Comparison of ENCODE assay signal across 1 cellular context in the genomic region with DNA sequence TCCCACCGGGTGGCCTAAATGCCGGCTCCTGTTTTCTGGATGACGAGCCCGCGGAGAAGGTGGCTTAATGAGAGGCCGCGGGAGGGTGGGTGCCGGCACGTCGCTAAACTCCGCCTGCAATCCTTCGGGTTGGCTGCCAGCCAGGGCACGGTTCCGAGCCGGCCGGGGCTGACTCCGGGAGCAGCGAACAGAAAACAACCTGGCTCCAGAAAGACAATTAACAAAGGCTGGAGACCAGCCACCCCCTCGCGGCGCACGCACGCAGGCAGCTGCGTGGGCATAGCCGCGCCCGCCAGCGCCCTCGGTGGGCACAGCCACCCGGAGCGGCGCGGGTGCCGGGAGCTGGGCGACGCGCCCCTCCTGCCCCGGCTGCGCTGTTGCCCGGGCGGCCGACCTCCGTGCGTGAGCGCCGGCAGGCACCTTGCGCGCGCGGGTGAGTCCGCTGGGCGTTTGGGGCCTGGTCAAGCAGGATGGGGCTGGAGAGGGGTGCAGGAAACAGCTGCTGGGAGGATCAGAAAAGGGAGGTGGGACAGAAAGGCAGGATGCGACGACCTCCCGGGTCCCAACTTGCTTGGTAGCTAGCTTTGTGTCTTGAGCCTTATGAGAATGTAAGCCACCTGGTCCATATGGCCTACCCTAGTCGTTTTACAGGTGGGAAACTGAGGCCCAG.
TF ChIP-seq lines count a peak whose summit lies in the region.

A gene with protein sequence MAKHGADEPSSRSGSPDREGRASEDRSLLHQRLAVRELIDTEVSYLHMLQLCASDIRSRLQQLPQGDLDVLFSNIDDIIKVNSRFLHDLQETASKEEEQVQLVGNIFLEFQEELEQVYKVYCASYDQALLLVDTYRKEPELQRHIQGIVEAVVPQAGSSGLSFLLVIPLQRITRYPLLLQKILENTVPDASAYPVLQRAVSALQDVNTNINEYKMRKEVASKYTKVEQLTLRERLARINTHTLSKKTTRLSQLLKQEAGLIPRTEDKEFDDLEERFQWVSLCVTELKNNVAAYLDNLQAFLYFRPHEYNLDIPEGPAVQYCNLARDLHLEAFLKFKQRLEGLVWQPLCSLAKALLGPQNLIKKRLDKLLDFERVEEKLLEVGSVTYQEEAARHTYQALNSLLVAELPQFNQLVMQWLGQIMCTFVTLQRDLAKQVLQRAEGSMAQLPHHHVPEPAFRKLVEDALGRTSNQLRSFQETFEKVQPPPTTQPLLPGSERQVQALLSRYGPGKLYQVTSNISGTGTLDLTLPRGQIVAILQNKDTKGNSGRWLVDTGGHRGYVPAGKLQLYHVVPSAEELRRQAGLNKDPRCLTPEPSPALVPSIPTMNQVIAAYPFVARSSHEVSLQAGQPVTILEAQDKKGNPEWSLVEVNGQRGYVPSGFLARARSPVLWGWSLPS (plus strand): TSS at position 307 of the 670 bp plus-strand sequence. CDS start 16,272 bp downstream, outside the sequence.

TF ChIP-seq in GM12878, 131 proteins besides CTCF, POLR2A, EP300 and RAD21:
- TF ChIP-seq HDAC6 (IDR thresholded peaks at IDR 0.05; ENCODE audit: unreplicated experiment), result peak; percentile 56
- TF ChIP-seq, protein P1, sequence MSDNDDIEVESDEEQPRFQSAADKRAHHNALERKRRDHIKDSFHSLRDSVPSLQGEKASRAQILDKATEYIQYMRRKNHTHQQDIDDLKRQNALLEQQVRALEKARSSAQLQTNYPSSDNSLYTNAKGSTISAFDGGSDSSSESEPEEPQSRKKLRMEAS (IDR thresholded peaks at IDR 0.05; ENCODE audit: low read depth, low read length), result no peak
- TF ChIP-seq MEF2B (IDR thresholded peaks at IDR 0.05; ENCODE audit: partially characterized antibody, poor library complexity, severe bottlenecking), result no peak
- TF ChIP-seq NBN (IDR thresholded peaks at IDR 0.05), result no peak
- no peak for TF ChIP-seq STAT1 (conservative IDR thresholded peaks at IDR 0.05)
- TF ChIP-seq MYC (IDR thresholded peaks at IDR 0.05; ENCODE audit: insufficient read depth, insufficient read length, insufficient replicate concordance, low read length, severe bottlenecking), result no peak
- peak in 1 of 2 experiments; percentile 47; a peak in 1 of 3 replicates for TF ChIP-seq EGR1 (IDR thresholded peaks at IDR 0.05; ENCODE audit: borderline replicate concordance in 1 of 2, low read depth in 2 of 2, low read length in 2 of 2)
- TF ChIP-seq, protein P2, sequence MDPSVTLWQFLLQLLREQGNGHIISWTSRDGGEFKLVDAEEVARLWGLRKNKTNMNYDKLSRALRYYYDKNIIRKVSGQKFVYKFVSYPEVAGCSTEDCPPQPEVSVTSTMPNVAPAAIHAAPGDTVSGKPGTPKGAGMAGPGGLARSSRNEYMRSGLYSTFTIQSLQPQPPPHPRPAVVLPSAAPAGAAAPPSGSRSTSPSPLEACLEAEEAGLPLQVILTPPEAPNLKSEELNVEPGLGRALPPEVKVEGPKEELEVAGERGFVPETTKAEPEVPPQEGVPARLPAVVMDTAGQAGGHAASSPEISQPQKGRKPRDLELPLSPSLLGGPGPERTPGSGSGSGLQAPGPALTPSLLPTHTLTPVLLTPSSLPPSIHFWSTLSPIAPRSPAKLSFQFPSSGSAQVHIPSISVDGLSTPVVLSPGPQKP (IDR thresholded peaks at IDR 0.05; ENCODE audit: low read depth, low read length), result no peak
- TF ChIP-seq ZNF384 (IDR thresholded peaks at IDR 0.05; ENCODE audit: borderline replicate concordance, low read depth, low read length), result no peak
- TF ChIP-seq ZNF24 (IDR thresholded peaks at IDR 0.05), result no peak
- no peak for TF ChIP-seq TAF1 (IDR thresholded peaks at IDR 0.05; ENCODE audit: borderline replicate concordance, low read depth, low read length)
- no peak for TF ChIP-seq BACH1 (IDR thresholded peaks at IDR 0.05; ENCODE audit: borderline replicate concordance)
- 0 out of 2 replicates have a peak, but pooled peaks have one; percentile 16 for TF ChIP-seq IKZF1 (conservative IDR thresholded peaks at IDR 0.05)
